Comparison of ENCODE assay signal across 6 cellular contexts in genomic region chr3:127316685-127317084, GRCh38. TPM values are rescaled to one million over a fixed set of nuclear protein-coding genes. Genes with fewer than 3 reads are reported as not detected.
"Had no signal": no experiment of that assay in that cellular context is flagged by ENCODE, and none has a peak within 500 bp of the region (broad histone marks: within the 10 kb centered on the region; RNA-seq: fewer than 3 reads in every experiment).

No MANE protein-coding gene starts in this region.

- H3K4me3 ChIP-seq: GM23338 had no signal

- ATAC-seq: GM23338 had no signal

- H3K27ac Mint-ChIP-seq: GM23338 had no signal

- H3K9me3 Mint-ChIP-seq: GM23338, H9 had no signal

- H3K4me1 Mint-ChIP-seq: GM23338, H9 had no signal

- DNase-seq: H9, HCEC 1CT, IMR-90 had no signal

- H3K4me3 Mint-ChIP-seq: GM23338, H9 had no signal

RNA-seq across cellular contexts. Expression of gene PRR20G, which starts 28.8 kb away (rescaled TPM):
- total RNA-seq: GM23338, H1, HT-29, IMR-90 had no signal
- polyA plus RNA-seq: IMR-90 had no signal
